In the genomic region with DNA sequence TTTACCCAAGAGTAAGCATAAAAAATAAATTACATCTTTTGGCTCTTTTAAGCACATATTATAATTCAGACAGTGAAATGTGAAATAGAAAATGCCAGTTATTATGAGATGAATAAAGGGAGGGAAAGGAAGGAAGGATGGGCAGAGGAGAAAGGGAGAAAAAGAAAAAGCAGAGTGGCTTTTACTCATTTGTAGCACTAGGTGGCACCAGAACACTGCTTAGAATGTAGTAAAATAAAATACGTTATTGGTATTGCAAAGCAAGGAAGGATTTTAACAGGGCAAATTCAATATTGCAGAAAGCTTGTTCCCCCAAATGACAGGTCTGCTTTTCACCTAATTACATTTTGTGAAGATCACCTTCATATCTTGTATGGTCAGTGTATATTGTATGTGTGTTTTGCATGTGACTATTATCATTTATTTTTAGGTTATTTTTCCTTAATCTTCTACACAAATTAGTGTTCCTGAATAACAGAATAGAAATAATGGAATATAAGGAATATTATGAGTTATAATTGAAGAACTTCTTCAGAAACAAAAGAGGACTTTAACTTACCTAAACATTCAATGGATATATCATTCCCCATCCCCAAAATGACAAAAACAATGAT, we compare ENCODE assay signal across 9 cellular contexts. TPM values are rescaled to one million over a fixed set of nuclear protein-coding genes. Genes with fewer than 3 reads are reported as not detected.
DNase-seq lines count a peak whose midpoint lies in the region; ATAC-seq and TF ChIP-seq lines count a peak whose summit lies in the region.
"Had no signal": no experiment of that assay in that cellular context is flagged by ENCODE, and none has a peak within 500 bp of the region (broad histone marks: within the 10 kb centered on the region; RNA-seq: fewer than 3 reads in every experiment).

No MANE protein-coding gene starts in this region.

- H3K9me3 Mint-ChIP-seq in activated CD8-positive, alpha-beta memory T cell treated with anti-CD3 and anti-CD28 coated beads, Interleukin-2, amount 10 ng/mL, durations not matched to agents 7 days and 5 days (ENCODE audit: low read depth): no peaks in the 10 kb centered on the region

- no peaks in the 10 kb centered on the region for H3K36me3 ChIP-seq in suprapubic skin

- H3K4me3 Mint-ChIP-seq in activated CD8-positive, alpha-beta memory T cell treated with anti-CD3 and anti-CD28 coated beads, Interleukin-2, amount 10 ng/mL, durations not matched to agents 7 days and 5 days: no peak overlapping the region

- ATAC-seq in GM18873 (IDR thresholded peaks at IDR 0.05; ENCODE audit: low FRiP score, unreplicated experiment) (no peak), HG03175 (IDR thresholded peaks at IDR 0.05; ENCODE audit: unreplicated experiment) (no peak)
- no peak for ATAC-seq in activated CD8-positive, alpha-beta memory T cell treated with anti-CD3 and anti-CD28 coated beads, Interleukin-2, amount 10 ng/mL, durations not matched to agents 7 days and 5 days

- H3K36me3 Mint-ChIP-seq in activated CD8-positive, alpha-beta memory T cell treated with anti-CD3 and anti-CD28 coated beads, Interleukin-2, amount 10 ng/mL, durations not matched to agents 7 days and 5 days: no peaks in the 10 kb centered on the region

- H3K4me3 ChIP-seq in LNCaP clone FGC (ENCODE audit: low read depth, low read length): no peak overlapping the region
- H3K4me3 ChIP-seq in fibroblast of the aortic adventitia (ENCODE audit: low read depth, low read length): no peak overlapping the region
- no peak overlapping the region for H3K4me3 ChIP-seq in suprapubic skin
- H3K4me3 ChIP-seq: SK-N-MC had no signal

- no peaks in the 10 kb centered on the region for H3K9me3 ChIP-seq in suprapubic skin

- H3K27me3 ChIP-seq in suprapubic skin: no peaks in the 10 kb centered on the region

- peak; percentile 6 for DNase-seq in ELF-1 (ENCODE audit: low read depth, low spot score)
- peak; percentile 14 for DNase-seq in LNCaP clone FGC (ENCODE audit: low read depth)
- DNase-seq in SKM-1 (lab: John Stamatoyannopoulos, UW; ENCODE audit: unreplicated experiment): peak; percentile 52
- DNase-seq in fibroblast of the aortic adventitia (ENCODE audit: low read depth): peak; percentile 53
- DNase-seq in suprapubic skin (ENCODE audit: low spot score in 2 of 2): no peak
- DNase-seq in activated CD8-positive, alpha-beta memory T cell treated with anti-CD3 and anti-CD28 coated beads, Interleukin-2, amount 10 ng/mL, durations not matched to agents 7 days and 5 days: no peak

- CTCF ChIA-PET in activated CD8-positive, alpha-beta memory T cell treated with anti-CD3 and anti-CD28 coated beads, Interleukin-2, amount 10 ng/mL, durations not matched to agents 7 days and 5 days (lab: Charles Lee): interaction anchor here (0.6 to 3.0 kb wide), 13 partner anchors 8 to 809 kb away, joined by 3 to 17 read pairs (median 3); partner anchors contain the start of genes MAP3K21 and PCNX2

- peak; percentile 73 for TF ChIP-seq CTCF in LNCaP clone FGC (IDR thresholded peaks at IDR 0.05; ENCODE audit: control insufficient read depth, extremely low read depth, insufficient read depth)
- peak; percentile 83 for TF ChIP-seq CTCF in fibroblast of the aortic adventitia (IDR thresholded peaks at IDR 0.05; ENCODE audit: insufficient read depth, low read length)
- TF ChIP-seq CTCF in suprapubic skin (IDR thresholded peaks at IDR 0.05): peak; percentile 72 to 73

- H3K27ac Mint-ChIP-seq in activated CD8-positive, alpha-beta memory T cell treated with anti-CD3 and anti-CD28 coated beads, Interleukin-2, amount 10 ng/mL, durations not matched to agents 7 days and 5 days: no peak overlapping the region

- TF ChIP-seq EP300 in suprapubic skin (IDR thresholded peaks at IDR 0.05): no peak

- no peak overlapping the region for H3K27ac ChIP-seq in suprapubic skin
- H3K27ac ChIP-seq: SK-N-MC had no signal

- H3K27me3 Mint-ChIP-seq in activated CD8-positive, alpha-beta memory T cell treated with anti-CD3 and anti-CD28 coated beads, Interleukin-2, amount 10 ng/mL, durations not matched to agents 7 days and 5 days: peaks cover 15% of the 10 kb centered on the region

- 0% methylated on average over 1 of the region's 1 CpG for WGBS in suprapubic skin

- H3K4me1 Mint-ChIP-seq in activated CD8-positive, alpha-beta memory T cell treated with anti-CD3 and anti-CD28 coated beads, Interleukin-2, amount 10 ng/mL, durations not matched to agents 7 days and 5 days: peaks cover 2% of the 10 kb centered on the region

- TF ChIP-seq POLR2A in suprapubic skin (IDR thresholded peaks at IDR 0.05): no peak

- no peaks in the 10 kb centered on the region for H3K4me1 ChIP-seq in suprapubic skin

RNA-seq across cellular contexts. Expression of gene PCNX2, which starts 9.1 kb away (rescaled TPM):
- total RNA-seq in fibroblast of the aortic adventitia (ENCODE audit: low replicate concordance) (70.7 and 130 TPM in 2 replicates), suprapubic skin (10 to 100 TPM in 3 of 4 donors, 1 to 10 TPM in 1; 8.9 to 21.4 (median 14.3) TPM)
- 10 to 100 TPM; 17.6 to 31.7 TPM for total RNA-seq in activated CD8-positive, alpha-beta memory T cell treated with anti-CD3 and anti-CD28 coated beads, Interleukin-2, amount 10 ng/mL, durations not matched to agents 7 days and 5 days

RNA-seq across cellular contexts. Expression of gene MAP3K21, which starts 22.9 kb away (rescaled TPM):
- total RNA-seq in fibroblast of the aortic adventitia (ENCODE audit: low replicate concordance): 0.18 and 0.25 TPM in 2 replicates
- total RNA-seq in suprapubic skin: 10 to 100 TPM in 2 of 4 donors, 1 to 10 TPM in 2; 6.3 to 14.1 (median 8.9) TPM
- total RNA-seq in activated CD8-positive, alpha-beta memory T cell treated with anti-CD3 and anti-CD28 coated beads, Interleukin-2, amount 10 ng/mL, durations not matched to agents 7 days and 5 days: 1 to 10 TPM; 1.9 to 2.2 TPM

Comparison
In these comparisons a context has a peak if more than half of its experiments do, and no peak if none do; other contexts are left out.
1. DNase-seq: peak in ELF-1 (single experiment), LNCaP clone FGC (single experiment), SKM-1 (single experiment) and fibroblast of the aortic adventitia (single experiment); none in suprapubic skin (0 of 2) and activated CD8-positive, alpha-beta memory T cell treated with anti-CD3 and anti-CD28 coated beads, Interleukin-2, amount 10 ng/mL, durations not matched to agents 7 days and 5 days (single experiment).
2. Peak in every context shown above with its lines, with median percentiles within 50 percentile points of each other: CTCF ChIP-seq.